6 cellular contexts compared by ENCODE assay signal in genomic region chr11:65559951-65560537, GRCh38. TPM values are rescaled to one million over a fixed set of nuclear protein-coding genes. Genes with fewer than 3 reads are reported as not detected.
A peak's percentile ranks its signal among the peaks of the same experiment; 100 is the strongest.
DNase-seq lines count a peak whose midpoint lies in the region; ATAC-seq lines count a peak whose summit lies in the region.

No MANE protein-coding gene starts in this region.

- intact Hi-C loops in activated CD4-positive, alpha-beta T cell treated with anti-CD3 and anti-CD28 coated beads for 36 hours (cut with DNase I, micrococcal nuclease), result no loop called here

- CTCF ChIA-PET in activated CD4-positive, alpha-beta T cell treated with anti-CD3 and anti-CD28 coated beads for 36 hours (lab: Charles Lee), result interaction anchor here (0.6 to 1.4 kb wide), 6 partner anchors 10 to 486 kb away, joined by 3 to 6 read pairs (median 4); partner anchors contain the start of genes FAM89B and ZNRD2

- ATAC-seq in activated CD4-positive, alpha-beta T cell treated with anti-CD3 and anti-CD28 coated beads for 36 hours, result peak; percentile 8

- H3K9me3 Mint-ChIP-seq in activated CD4-positive, alpha-beta T cell treated with anti-CD3 and anti-CD28 coated beads for 36 hours (ENCODE audit: low read depth), result no peaks in the 10 kb centered on the region

- DNase-seq in activated CD4-positive, alpha-beta T cell treated with anti-CD3 and anti-CD28 coated beads for 36 hours, result no peak
- no peak for DNase-seq in activated CD4-positive, alpha-beta T cell treated with anti-CD3 and anti-CD28 coated beads, Interleukin-2, amount 50 U/mL, for 1 hour
- DNase-seq in cerebellar cortex (ENCODE audit: low spot score) (peak; percentile 78), pons (ENCODE audit: low spot score) (peak; percentile 63), SKM-1 (lab: John Stamatoyannopoulos, UW; ENCODE audit: unreplicated experiment) (no peak), KG1 (lab: John Stamatoyannopoulos, UW) (no peak)

- no peak overlapping the region for H3K4me3 Mint-ChIP-seq in activated CD4-positive, alpha-beta T cell treated with anti-CD3 and anti-CD28 coated beads for 36 hours

- POLR2A ChIA-PET in activated CD4-positive, alpha-beta T cell treated with anti-CD3 and anti-CD28 coated beads for 36 hours (lab: Charles Lee), result interaction anchor here (0.6 to 1.4 kb wide), 2 partner anchors 10 to 784 kb away, joined by 3 to 5 read pairs; partner anchors contain the start of gene ZNRD2

- H3K27me3 Mint-ChIP-seq in activated CD4-positive, alpha-beta T cell treated with anti-CD3 and anti-CD28 coated beads for 36 hours, result no peaks in the 10 kb centered on the region

- no peaks in the 10 kb centered on the region for H3K36me3 Mint-ChIP-seq in activated CD4-positive, alpha-beta T cell treated with anti-CD3 and anti-CD28 coated beads for 36 hours (ENCODE audit: low read depth)

- peaks cover 51% of the 10 kb centered on the region for H3K4me1 Mint-ChIP-seq in activated CD4-positive, alpha-beta T cell treated with anti-CD3 and anti-CD28 coated beads for 36 hours

- H3K27ac Mint-ChIP-seq in activated CD4-positive, alpha-beta T cell treated with anti-CD3 and anti-CD28 coated beads for 36 hours, result peak overlapping the region; percentile 30

RNA-seq across cellular contexts. Expression of gene LTBP3, which starts 1.9 kb away (rescaled TPM):
- total RNA-seq in activated CD4-positive, alpha-beta T cell treated with anti-CD3 and anti-CD28 coated beads for 36 hours, result 10 to 100 TPM; 57.8 to 72.7 TPM

RNA-seq across cellular contexts. Expression of gene ZNRD2, which starts 10.2 kb away (rescaled TPM):
- total RNA-seq in activated CD4-positive, alpha-beta T cell treated with anti-CD3 and anti-CD28 coated beads for 36 hours, result 10 to 100 TPM; 50.7 to 56.4 TPM

RNA-seq across cellular contexts. Expression of gene FAM89B, which starts 12.3 kb away (rescaled TPM):
- total RNA-seq in activated CD4-positive, alpha-beta T cell treated with anti-CD3 and anti-CD28 coated beads for 36 hours, result 10 to 100 TPM; 12.8 to 22.7 TPM

RNA-seq across cellular contexts. Expression of gene EHBP1L1, which starts 15.8 kb away (rescaled TPM):
- 10 to 100 TPM; 88.3 to 98.8 TPM for total RNA-seq in activated CD4-positive, alpha-beta T cell treated with anti-CD3 and anti-CD28 coated beads for 36 hours

RNA-seq across cellular contexts. Expression of gene SCYL1, which starts 35.2 kb away (rescaled TPM):
- total RNA-seq in activated CD4-positive, alpha-beta T cell treated with anti-CD3 and anti-CD28 coated beads for 36 hours, result 10 to 100 TPM; 66.5 to 78.8 TPM

Comparison
In these comparisons a context has a peak if more than half of its experiments do, and no peak if none do; other contexts are left out.
1. DNase-seq: peak in cerebellar cortex (single experiment) and pons (single experiment); none in activated CD4-positive, alpha-beta T cell treated with anti-CD3 and anti-CD28 coated beads for 36 hours (single experiment), activated CD4-positive, alpha-beta T cell treated with anti-CD3 and anti-CD28 coated beads, Interleukin-2, amount 50 U/mL, for 1 hour (single experiment), SKM-1 (single experiment) and KG1 (single experiment).